25 cellular contexts compared by ENCODE assay signal in the genomic region with DNA sequence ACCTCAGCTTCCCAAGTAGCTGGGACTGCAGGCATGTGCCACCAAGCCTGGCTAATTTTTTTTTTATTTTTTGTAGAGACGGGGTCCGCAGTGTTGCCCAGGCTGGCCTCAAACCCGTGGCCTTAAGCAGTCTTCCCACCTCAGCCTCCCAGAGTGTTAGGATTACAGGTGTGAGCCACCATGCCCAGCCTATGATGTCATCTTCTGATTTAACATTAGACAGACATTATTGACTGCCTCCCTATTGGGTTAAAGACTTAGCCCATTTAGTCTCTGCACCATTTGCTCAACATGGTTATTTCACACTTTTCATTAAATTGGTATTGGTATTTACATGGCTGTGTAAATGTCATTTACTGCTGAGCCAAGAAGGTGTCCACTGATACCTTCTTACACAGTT. TPM values are rescaled to one million over a fixed set of nuclear protein-coding genes. Genes with fewer than 3 reads are reported as not detected.
A peak's percentile ranks its signal among the peaks of the same experiment; 100 is the strongest.
DNase-seq lines count a peak whose midpoint lies in the region; ATAC-seq, FAIRE-seq and TF ChIP-seq lines count a peak whose summit lies in the region.
"Had no signal": no experiment of that assay in that cellular context is flagged by ENCODE, and none has a peak within 500 bp of the region (broad histone marks: within the 10 kb centered on the region; RNA-seq: fewer than 3 reads in every experiment).

No MANE protein-coding gene starts in this region.

- H3K4me1 Mint-ChIP-seq in activated naive CD4-positive, alpha-beta T cell treated with anti-CD3 and anti-CD28 coated beads, Interleukin-2, amount 10 ng/mL, durations not matched to agents 7 days and 5 days: peaks cover 7% of the 10 kb centered on the region
- H3K4me1 Mint-ChIP-seq in natural killer cell: peaks cover 0 to 10% of the 10 kb centered on the region in 2 donors
- peaks cover 3 to 12% of the 10 kb centered on the region in 2 donors for H3K4me1 Mint-ChIP-seq in natural killer cell treated with Interleukin-12 subunit alpha and Interleukin-12 subunit beta and Interleukin-15 and Interleukin-18, amount 100 ng/mL, for 72 hours (ENCODE audit: low read depth in 2 of 2)
- H3K4me1 Mint-ChIP-seq in stimulated activated memory B cell treated with anti-CD40 and anti-IgM and Interleukin-4, amounts not matched to agents 10 μg/mL and 1 μg/mL and 100 μg/mL, for 72 hours: peaks cover 38% of the 10 kb centered on the region

- H3K4me3 Mint-ChIP-seq in activated naive CD4-positive, alpha-beta T cell treated with anti-CD3 and anti-CD28 coated beads, Interleukin-2, amount 10 ng/mL, durations not matched to agents 7 days and 5 days: no peak overlapping the region
- no peak overlapping the region for H3K4me3 Mint-ChIP-seq in natural killer cell
- no peak overlapping the region for H3K4me3 Mint-ChIP-seq in natural killer cell treated with Interleukin-12 subunit alpha and Interleukin-12 subunit beta and Interleukin-15 and Interleukin-18, amount 100 ng/mL, for 72 hours
- H3K4me3 Mint-ChIP-seq in stimulated activated memory B cell treated with anti-CD40 and anti-IgM and Interleukin-4, amounts not matched to agents 10 μg/mL and 1 μg/mL and 100 μg/mL, for 72 hours: no peak overlapping the region
- H3K4me3 Mint-ChIP-seq: B cell; CD4-positive, alpha-beta T cell; CD8-positive, alpha-beta T cell had no signal

- peaks cover 29% of the 10 kb centered on the region for H3K36me3 Mint-ChIP-seq in activated naive CD4-positive, alpha-beta T cell treated with anti-CD3 and anti-CD28 coated beads, Interleukin-2, amount 10 ng/mL, durations not matched to agents 7 days and 5 days
- peaks cover 16% of the 10 kb centered on the region for H3K36me3 Mint-ChIP-seq in natural killer cell
- peaks cover 13% of the 10 kb centered on the region for H3K36me3 Mint-ChIP-seq in natural killer cell treated with Interleukin-12 subunit alpha and Interleukin-12 subunit beta and Interleukin-15 and Interleukin-18, amount 100 ng/mL, for 72 hours
- peaks cover 49% of the 10 kb centered on the region for H3K36me3 Mint-ChIP-seq in stimulated activated memory B cell treated with anti-CD40 and anti-IgM and Interleukin-4, amounts not matched to agents 10 μg/mL and 1 μg/mL and 100 μg/mL, for 72 hours

- H3K27me3 ChIP-seq in tibial artery: no peaks in the 10 kb centered on the region
- H3K27me3 ChIP-seq: BLaER1 treated with 17β-estradiol and CSF1 and Interleukin-3, amounts not matched to agents 10 nM and 100 nM had no signal

- H3K4me3 ChIP-seq in tibial artery: no peak overlapping the region
- H3K4me3 ChIP-seq: BLaER1 treated with 17β-estradiol and CSF1 and Interleukin-3, amounts not matched to agents 10 nM and 100 nM had no signal

- H3K27me3 Mint-ChIP-seq in activated naive CD4-positive, alpha-beta T cell treated with anti-CD3 and anti-CD28 coated beads, Interleukin-2, amount 10 ng/mL, durations not matched to agents 7 days and 5 days: no peaks in the 10 kb centered on the region
- no peaks in the 10 kb centered on the region for H3K27me3 Mint-ChIP-seq in natural killer cell (ENCODE audit: low read depth in 2 of 2)
- no peaks in the 10 kb centered on the region for H3K27me3 Mint-ChIP-seq in natural killer cell treated with Interleukin-12 subunit alpha and Interleukin-12 subunit beta and Interleukin-15 and Interleukin-18, amount 100 ng/mL, for 72 hours
- H3K27me3 Mint-ChIP-seq in stimulated activated memory B cell treated with anti-CD40 and anti-IgM and Interleukin-4, amounts not matched to agents 10 μg/mL and 1 μg/mL and 100 μg/mL, for 72 hours: no peaks in the 10 kb centered on the region
- H3K27me3 Mint-ChIP-seq: B cell; CD4-positive, alpha-beta T cell had no signal

- CTCF ChIA-PET in activated naive CD4-positive, alpha-beta T cell treated with anti-CD3 and anti-CD28 coated beads, Interleukin-2, amount 10 ng/mL, durations not matched to agents 7 days and 5 days (lab: Charles Lee): no interaction called here

- TF ChIP-seq CTCF in natural killer cell (IDR thresholded peaks at IDR 0.05) (no peak), tibial artery (IDR thresholded peaks at IDR 0.05) (no peak)

- no peak for TF ChIP-seq POLR2A in GM12892 (IDR thresholded peaks at IDR 0.05; ENCODE audit: low read depth, low read length)

- intact Hi-C loops in natural killer cell (cut with micrococcal nuclease): no loop called here
- intact Hi-C loops in tibial artery (cut with DNase I; ENCODE audit: low total_unique reads): no loop called here

- no peak for FAIRE-seq in GM12892 (lab: Jason Lieb, UNC)
- FAIRE-seq: A204.1, D721Med, G401.6, GM12891, GM18507 had no signal

- H3K36me3 ChIP-seq in tibial artery: peaks cover 27 to 71% (median 57%) of the 10 kb centered on the region in 3 donors

- peak overlapping the region; percentile 33 for H3K27ac Mint-ChIP-seq in activated naive CD4-positive, alpha-beta T cell treated with anti-CD3 and anti-CD28 coated beads, Interleukin-2, amount 10 ng/mL, durations not matched to agents 7 days and 5 days
- H3K27ac Mint-ChIP-seq in natural killer cell: peak overlapping the region; percentile 9 to 13
- H3K27ac Mint-ChIP-seq in natural killer cell treated with Interleukin-12 subunit alpha and Interleukin-12 subunit beta and Interleukin-15 and Interleukin-18, amount 100 ng/mL, for 72 hours: no peak overlapping the region
- peak overlapping the region; percentile 13 for H3K27ac Mint-ChIP-seq in stimulated activated memory B cell treated with anti-CD40 and anti-IgM and Interleukin-4, amounts not matched to agents 10 μg/mL and 1 μg/mL and 100 μg/mL, for 72 hours
- H3K27ac Mint-ChIP-seq: B cell; CD4-positive, alpha-beta T cell had no signal

- H3K9me3 Mint-ChIP-seq in activated naive CD4-positive, alpha-beta T cell treated with anti-CD3 and anti-CD28 coated beads, Interleukin-2, amount 10 ng/mL, durations not matched to agents 7 days and 5 days: no peaks in the 10 kb centered on the region
- H3K9me3 Mint-ChIP-seq in natural killer cell: no peaks in the 10 kb centered on the region
- H3K9me3 Mint-ChIP-seq in natural killer cell treated with Interleukin-12 subunit alpha and Interleukin-12 subunit beta and Interleukin-15 and Interleukin-18, amount 100 ng/mL, for 72 hours: no peaks in the 10 kb centered on the region
- peaks cover 8% of the 10 kb centered on the region for H3K9me3 Mint-ChIP-seq in stimulated activated memory B cell treated with anti-CD40 and anti-IgM and Interleukin-4, amounts not matched to agents 10 μg/mL and 1 μg/mL and 100 μg/mL, for 72 hours
- H3K9me3 Mint-ChIP-seq: CD4-positive, alpha-beta T cell; CD8-positive, alpha-beta T cell had no signal

- no peak for DNase-seq in activated naive CD4-positive, alpha-beta T cell treated with anti-CD3 and anti-CD28 coated beads, Interleukin-2, amount 10 ng/mL, durations not matched to agents 7 days and 5 days
- DNase-seq in activated naive CD4-positive, alpha-beta T cell treated with Interleukin-2 at 50 U/mL for 16 hours: no peak
- DNase-seq in natural killer cell (no peak), NCI-H69 (lab: John Stamatoyannopoulos, UW) (peak; percentile 17), GM12892 (ENCODE audit: insufficient read length) (no peak), tibial artery (no peak)
- DNase-seq in natural killer cell treated with Interleukin-12 subunit alpha and Interleukin-12 subunit beta and Interleukin-15 and Interleukin-18, amount 100 ng/mL, for 72 hours (ENCODE audit: low spot score): no peak
- DNase-seq: 8988T; ACHN; AML-193; Caco-2; Calu3; CD4-positive, alpha-beta T cell; CD8-positive, alpha-beta T cell; DMS79 treated with DMSO at 0.1 percent for 48 hours; GF-D8 had no signal

- no peak for ATAC-seq in natural killer cell
- no peak for ATAC-seq in natural killer cell treated with Interleukin-12 subunit alpha and Interleukin-12 subunit beta and Interleukin-15 and Interleukin-18, amount 100 ng/mL, for 72 hours
- no peak for ATAC-seq in stimulated activated memory B cell treated with anti-CD40 and anti-IgM and Interleukin-4, amounts not matched to agents 10 μg/mL and 1 μg/mL and 100 μg/mL, for 72 hours
- ATAC-seq: CD8-positive, alpha-beta T cell had no signal

- H3K9me3 ChIP-seq in tibial artery: no peaks in the 10 kb centered on the region
- H3K9me3 ChIP-seq: Caco-2 had no signal

- H3K4me1 ChIP-seq in tibial artery: no peaks in the 10 kb centered on the region
- H3K4me1 ChIP-seq: Caco-2 had no signal

- H3K27ac ChIP-seq in tibial artery: no peak overlapping the region
- H3K27ac ChIP-seq: BLaER1 treated with 17β-estradiol and CSF1 and Interleukin-3, amounts not matched to agents 10 nM and 100 nM; C4-2B had no signal

RNA-seq across cellular contexts. Expression of a gene that starts 46.1 kb away (rescaled TPM):
- total RNA-seq in natural killer cell: 10 to 100 TPM; 79.5 to 89.7 (median 80.9) TPM
- 100 to 1,000 TPM; 105 to 152 TPM for total RNA-seq in natural killer cell treated with Interleukin-12 subunit alpha and Interleukin-12 subunit beta and Interleukin-15 and Interleukin-18, amount 100 ng/mL, for 72 hours
- 163 TPM for polyA plus RNA-seq in GM12892 (2012; ENCODE audit: missing spikeins)

Comparison
In these comparisons a context has a peak if more than half of its experiments do, and no peak if none do; other contexts are left out.
1. H3K27ac Mint-ChIP-seq: peak in activated naive CD4-positive, alpha-beta T cell treated with anti-CD3 and anti-CD28 coated beads, Interleukin-2, amount 10 ng/mL, durations not matched to agents 7 days and 5 days (single experiment), natural killer cell (2 of 2) and stimulated activated memory B cell treated with anti-CD40 and anti-IgM and Interleukin-4, amounts not matched to agents 10 μg/mL and 1 μg/mL and 100 μg/mL, for 72 hours (single experiment); none in natural killer cell treated with Interleukin-12 subunit alpha and Interleukin-12 subunit beta and Interleukin-15 and Interleukin-18, amount 100 ng/mL, for 72 hours (0 of 2).